21 cellular contexts compared by ENCODE assay signal in the genomic region with DNA sequence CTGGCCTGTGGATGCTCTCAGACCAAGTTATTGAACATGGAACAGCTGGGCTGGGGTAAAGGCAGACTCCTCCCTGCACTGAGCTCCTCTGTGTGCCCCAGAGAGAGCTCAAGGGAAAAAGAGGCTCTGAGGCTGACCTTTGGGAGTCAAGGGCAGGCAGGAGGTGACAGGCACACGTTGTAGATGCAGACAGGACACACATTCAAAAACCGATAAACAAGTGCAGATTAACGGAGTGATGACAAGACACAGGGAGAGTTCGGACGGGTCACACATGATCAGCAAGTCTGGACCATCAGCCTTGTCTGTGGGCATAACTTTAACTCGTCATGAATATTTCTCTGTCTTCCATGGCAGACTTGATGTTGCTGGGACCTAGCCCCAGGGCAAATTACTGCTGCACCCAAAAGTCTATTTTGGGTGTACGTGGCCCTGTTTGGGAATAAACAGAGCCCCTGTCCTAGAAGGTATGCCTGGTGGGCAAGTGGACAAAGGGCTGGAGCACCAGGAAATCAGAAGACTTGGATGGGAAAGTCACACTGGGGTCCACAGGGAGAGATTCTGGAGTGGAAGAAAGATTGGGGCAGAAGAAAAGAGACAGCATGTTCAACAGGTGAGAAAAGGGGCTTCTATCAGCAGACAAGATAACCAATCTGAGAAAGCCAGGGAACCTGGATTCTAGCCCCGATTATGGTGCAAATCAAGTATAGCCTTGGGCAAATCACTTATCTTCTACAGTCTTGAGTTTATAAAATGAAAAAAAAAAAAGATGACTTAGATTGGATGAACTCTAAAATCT.
"Had no signal": no experiment of that assay in that cellular context is flagged by ENCODE, and none has a peak within 500 bp of the region (broad histone marks: within the 10 kb centered on the region; RNA-seq: fewer than 3 reads in every experiment).

No MANE protein-coding gene starts in this region.

- ATAC-seq: left lung; natural killer cell treated with Interleukin-12 subunit alpha and Interleukin-12 subunit beta and Interleukin-15 and Interleukin-18, amount 100 ng/mL, for 72 hours; psoas muscle; stimulated activated naive B cell treated with anti-CD40 and anti-IgM and Interleukin-4, amounts not matched to agents 10 μg/mL and 1 μg/mL and 100 μg/mL, for 72 hours had no signal

- DNase-seq: cortex of kidney; dorsolateral prefrontal cortex; effector CD8-positive, alpha-beta T cell; foreskin melanocyte; islet precursor cell; left lung; mesenchymal stem cell; midbrain; psoas muscle; retina; sigmoid colon; stimulated activated CD4-positive, alpha-beta T cell treated with anti-CD3 and anti-CD28 coated beads, Interleukin-2, amount 100 ng/mL, for 24 hours; stimulated activated CD4-positive, alpha-beta T cell treated with anti-CD3 and anti-CD28 coated beads, Interleukin-4, amount 100 ng/mL, for 4 hours; stimulated activated naive B cell treated with anti-CD40 and anti-IgM and Interleukin-4, amounts not matched to agents 10 μg/mL and 1 μg/mL and 100 μg/mL, for 72 hours; thyroid gland; uterus had no signal

- H3K4me3 ChIP-seq: dorsolateral prefrontal cortex, left lung, lung, psoas muscle, sigmoid colon, skin epidermis, suprapubic skin, thyroid gland, upper lobe of left lung, uterus had no signal

- H3K36me3 Mint-ChIP-seq: natural killer cell treated with Interleukin-12 subunit alpha and Interleukin-12 subunit beta and Interleukin-15 and Interleukin-18, amount 100 ng/mL, for 72 hours; stimulated activated naive B cell treated with anti-CD40 and anti-IgM and Interleukin-4, amounts not matched to agents 10 μg/mL and 1 μg/mL and 100 μg/mL, for 72 hours had no signal

- H3K9me3 Mint-ChIP-seq: natural killer cell treated with Interleukin-12 subunit alpha and Interleukin-12 subunit beta and Interleukin-15 and Interleukin-18, amount 100 ng/mL, for 72 hours; stimulated activated naive B cell treated with anti-CD40 and anti-IgM and Interleukin-4, amounts not matched to agents 10 μg/mL and 1 μg/mL and 100 μg/mL, for 72 hours had no signal

- H3K27ac ChIP-seq: left lung, psoas muscle, sigmoid colon, suprapubic skin, thyroid gland, upper lobe of left lung, uterus had no signal

- H3K27ac Mint-ChIP-seq: natural killer cell treated with Interleukin-12 subunit alpha and Interleukin-12 subunit beta and Interleukin-15 and Interleukin-18, amount 100 ng/mL, for 72 hours; stimulated activated naive B cell treated with anti-CD40 and anti-IgM and Interleukin-4, amounts not matched to agents 10 μg/mL and 1 μg/mL and 100 μg/mL, for 72 hours had no signal

- H3K27me3 ChIP-seq: left lung, sigmoid colon, suprapubic skin, thyroid gland, upper lobe of left lung, uterus had no signal

- H3K4me1 ChIP-seq: uterus had no signal

- H3K4me3 Mint-ChIP-seq: natural killer cell treated with Interleukin-12 subunit alpha and Interleukin-12 subunit beta and Interleukin-15 and Interleukin-18, amount 100 ng/mL, for 72 hours; stimulated activated naive B cell treated with anti-CD40 and anti-IgM and Interleukin-4, amounts not matched to agents 10 μg/mL and 1 μg/mL and 100 μg/mL, for 72 hours had no signal

- H3K36me3 ChIP-seq: left lung, sigmoid colon, suprapubic skin, thyroid gland, upper lobe of left lung, uterus had no signal

- H3K9me3 ChIP-seq: left lung, psoas muscle, sigmoid colon, suprapubic skin, thyroid gland, upper lobe of left lung, uterus had no signal
